ENCODE assay signal across 8 cellular contexts in genomic region chr11:74593463-74593862, GRCh38. TPM values are rescaled to one million over a fixed set of nuclear protein-coding genes. Genes with fewer than 3 reads are reported as not detected.
DNase-seq lines count a peak whose midpoint lies in the region; ATAC-seq, FAIRE-seq and TF ChIP-seq lines count a peak whose summit lies in the region.

No MANE protein-coding gene starts in this region.

- H3K4me3 Mint-ChIP-seq in activated T-cell treated with anti-CD3 and anti-CD28 coated beads, Interleukin-2, amount 50 U/mL, for 72 hours: peak overlapping the region; percentile 85 to 96
- peak overlapping the region; percentile 97 for H3K4me3 Mint-ChIP-seq in astrocyte (ENCODE audit: unreplicated experiment)

- peaks cover 0 to 1% of the 10 kb centered on the region in 2 donors for H3K9me3 Mint-ChIP-seq in activated T-cell treated with anti-CD3 and anti-CD28 coated beads, Interleukin-2, amount 50 U/mL, for 72 hours
- H3K9me3 Mint-ChIP-seq in astrocyte (ENCODE audit: unreplicated experiment): no peaks in the 10 kb centered on the region

- H3K27ac ChIP-seq in astrocyte (ENCODE audit: low read depth, low read length) (no peak overlapping the region), tibial artery (peak overlapping the region; percentile 85 to 90)

- H3K4me1 ChIP-seq in astrocyte (ENCODE audit: insufficient read depth, low read length): peaks cover 7% of the 10 kb centered on the region
- peaks cover 0 to 19% (median 4%) of the 10 kb centered on the region in 4 donors for H3K4me1 ChIP-seq in tibial artery

- peaks cover 24% of the 10 kb centered on the region for H3K79me2 ChIP-seq in astrocyte (ENCODE audit: insufficient read depth, low read length)

- DNase-seq in activated T-cell treated with anti-CD3 and anti-CD28 coated beads, Interleukin-2, amount 50 U/mL, for 72 hours: no peak
- no peak for DNase-seq in activated T-cell treated with anti-CD3 and anti-CD28 coated beads for 4 hours
- no peak for DNase-seq in astrocyte (ENCODE audit: low read depth)
- no peak for DNase-seq in lower leg skin (ENCODE audit: low spot score in 2 of 2)
- no peak for DNase-seq in tibial artery
- no peak for DNase-seq in NCI-H187 treated with DMSO at 0.1 percent for 48 hours (lab: John Stamatoyannopoulos, UW)

- TF ChIP-seq POLR2A in lower leg skin (IDR thresholded peaks at IDR 0.05): no peak

- H3K9me3 ChIP-seq in astrocyte (ENCODE audit: insufficient read depth, low read depth, low read length): no peaks in the 10 kb centered on the region
- H3K9me3 ChIP-seq in tibial artery: no peaks in the 10 kb centered on the region

- TF ChIP-seq CTCF in astrocyte (IDR thresholded peaks at IDR 0.05; ENCODE audit: insufficient read depth, low read depth, low read length) (no peak), lower leg skin (IDR thresholded peaks at IDR 0.05) (no peak), tibial artery (IDR thresholded peaks at IDR 0.05) (no peak)

- H3K4me3 ChIP-seq in astrocyte (ENCODE audit: insufficient read depth, low read depth, low read length): peak overlapping the region; percentile 92
- H3K4me3 ChIP-seq in lower leg skin (ENCODE audit: low read depth, poor library complexity, severe bottlenecking): peak overlapping the region; percentile 97
- H3K4me3 ChIP-seq in tibial artery: peak overlapping the region; percentile 97

- H3K27ac Mint-ChIP-seq in activated T-cell treated with anti-CD3 and anti-CD28 coated beads, Interleukin-2, amount 50 U/mL, for 72 hours: peak overlapping the region; percentile 96
- H3K27ac Mint-ChIP-seq in astrocyte (ENCODE audit: unreplicated experiment): no peak overlapping the region

- peaks cover 2 to 24% of the 10 kb centered on the region in 2 donors for H3K36me3 Mint-ChIP-seq in activated T-cell treated with anti-CD3 and anti-CD28 coated beads, Interleukin-2, amount 50 U/mL, for 72 hours (ENCODE audit: insufficient read depth in 2 of 2)
- H3K36me3 Mint-ChIP-seq in astrocyte (ENCODE audit: low read depth, unreplicated experiment): no peaks in the 10 kb centered on the region

- H3K4me2 ChIP-seq in astrocyte (ENCODE audit: low read length): peak overlapping the region; percentile 91

- H3K27me3 ChIP-seq in astrocyte (ENCODE audit: insufficient read depth, low read length) (no peaks in the 10 kb centered on the region), tibial artery (no peaks in the 10 kb centered on the region)

- H3K9ac ChIP-seq in astrocyte (ENCODE audit: low read length): peak overlapping the region; percentile 96

- H3K27me3 Mint-ChIP-seq in activated T-cell treated with anti-CD3 and anti-CD28 coated beads, Interleukin-2, amount 50 U/mL, for 72 hours (ENCODE audit: low read depth): no peaks in the 10 kb centered on the region
- H3K27me3 Mint-ChIP-seq in astrocyte (ENCODE audit: low read depth, unreplicated experiment): no peaks in the 10 kb centered on the region

- 3% methylated on average over 1 of the region's 1 CpG for WGBS in lower leg skin, 2 donors

- FAIRE-seq in astrocyte (lab: Jason Lieb, UNC): no peak

- no peak for ATAC-seq in activated T-cell treated with anti-CD3 and anti-CD28 coated beads, Interleukin-2, amount 50 U/mL, for 72 hours (replicated peaks in 1 of 2)
- ATAC-seq in GM21825 (IDR thresholded peaks at IDR 0.05; ENCODE audit: unreplicated experiment) (no peak), HG02571 (IDR thresholded peaks at IDR 0.05; ENCODE audit: unreplicated experiment) (no peak)

- peaks cover 33% of the 10 kb centered on the region for H3K4me1 Mint-ChIP-seq in activated T-cell treated with anti-CD3 and anti-CD28 coated beads, Interleukin-2, amount 50 U/mL, for 72 hours (ENCODE audit: low read depth)
- peaks cover 6% of the 10 kb centered on the region for H3K4me1 Mint-ChIP-seq in astrocyte (ENCODE audit: low read depth, unreplicated experiment)

- intact Hi-C loops in lower leg skin (cut with DNase I; ENCODE audit: low total_unique reads): no loop called here
- intact Hi-C loops in tibial artery (cut with DNase I; ENCODE audit: low total_unique reads): no loop called here

- H4K20me1 ChIP-seq in astrocyte (ENCODE audit: insufficient read depth, low read length): no peaks in the 10 kb centered on the region

- H2AFZ ChIP-seq in astrocyte (ENCODE audit: low read depth, low read length): peak overlapping the region; percentile 98

- peaks cover 4% of the 10 kb centered on the region for H3K36me3 ChIP-seq in astrocyte (ENCODE audit: insufficient read depth, low read length)
- H3K36me3 ChIP-seq in tibial artery: peaks cover 0 to 5% (median 4%) of the 10 kb centered on the region in 3 donors

RNA-seq across cellular contexts. Expression of gene POLD3, which starts 1.1 kb away (rescaled TPM):
- total RNA-seq in activated T-cell treated with anti-CD3 and anti-CD28 coated beads, Interleukin-2, amount 50 U/mL, for 72 hours: 10 to 100 TPM; 57.7 to 63.9 TPM
- 6.5 and 7.5 TPM in 2 replicates for total RNA-seq in astrocyte
- 10 to 100 TPM in 1 of 4 donors, 1 to 10 TPM in 3; 7.0 to 18.8 (median 9.4) TPM for total RNA-seq in lower leg skin
